24 cellular contexts compared by ENCODE assay signal in genomic region chr11:130136107-130136506, GRCh38. TPM values are rescaled to one million over a fixed set of nuclear protein-coding genes. Genes with fewer than 3 reads are reported as not detected.
DNase-seq lines count a peak whose midpoint lies in the region; TF ChIP-seq lines count a peak whose summit lies in the region.
"Had no signal": no experiment of that assay in that cellular context is flagged by ENCODE, and none has a peak within 500 bp of the region (broad histone marks: within the 10 kb centered on the region; RNA-seq: fewer than 3 reads in every experiment).

No MANE protein-coding gene starts in this region.

- H3K9me3 Mint-ChIP-seq in T-helper 2 cell treated with Interferon-gamma antibody and Interleukin-4, amounts not matched to agents 5 μg/mL and 100 μg/mL, for 36 hours: no peaks in the 10 kb centered on the region
- H3K9me3 Mint-ChIP-seq: CD4-positive, alpha-beta memory T cell had no signal

- H3K27ac ChIP-seq in cardiac muscle cell (peak overlapping the region; percentile 48), right atrium auricular region (peak overlapping the region; percentile 15 to 20)
- H3K27ac ChIP-seq: GM23248, SJSA1 had no signal

- TF ChIP-seq CTCF in cardiac muscle cell (IDR thresholded peaks at IDR 0.05; ENCODE audit: low read depth, low read length) (no peak), right atrium auricular region (IDR thresholded peaks at IDR 0.05) (no peak), GM13976 (IDR thresholded peaks at IDR 0.05; ENCODE audit: borderline replicate concordance, control extremely low read depth, extremely low read depth, insufficient read depth, missing control alignments) (no peak)

- H3K4me3 Mint-ChIP-seq in T-helper 2 cell treated with Interferon-gamma antibody and Interleukin-4, amounts not matched to agents 5 μg/mL and 100 μg/mL, for 36 hours: no peak overlapping the region
- H3K4me3 Mint-ChIP-seq: CD4-positive, alpha-beta memory T cell had no signal

- H3K4me1 ChIP-seq in cardiac muscle cell (ENCODE audit: low read depth) (peaks cover 19% of the 10 kb centered on the region), right atrium auricular region (peaks cover 0 to 14% of the 10 kb centered on the region in 2 donors)
- H3K4me1 ChIP-seq: SJSA1 had no signal

- H3K27me3 Mint-ChIP-seq in T-helper 2 cell treated with Interferon-gamma antibody and Interleukin-4, amounts not matched to agents 5 μg/mL and 100 μg/mL, for 36 hours (ENCODE audit: low read depth): no peaks in the 10 kb centered on the region
- H3K27me3 Mint-ChIP-seq: CD4-positive, alpha-beta memory T cell had no signal

- H3K4me1 Mint-ChIP-seq in T-helper 2 cell treated with Interferon-gamma antibody and Interleukin-4, amounts not matched to agents 5 μg/mL and 100 μg/mL, for 36 hours (ENCODE audit: low read depth): no peaks in the 10 kb centered on the region

- peaks cover 4% of the 10 kb centered on the region for H3K36me3 Mint-ChIP-seq in T-helper 2 cell treated with Interferon-gamma antibody and Interleukin-4, amounts not matched to agents 5 μg/mL and 100 μg/mL, for 36 hours (ENCODE audit: low read depth)

- peaks cover 9% of the 10 kb centered on the region for H3K36me3 ChIP-seq in cardiac muscle cell
- peaks cover 38% of the 10 kb centered on the region for H3K36me3 ChIP-seq in right atrium auricular region

- no peak for DNase-seq in T-helper 2 cell treated with Interferon-gamma antibody and Interleukin-4, amounts not matched to agents 5 μg/mL and 100 μg/mL, for 36 hours (ENCODE audit: low spot score)
- DNase-seq in T-helper 2 cell: no peak
- DNase-seq in cardiac muscle cell (ENCODE audit: low read depth in 1 of 2, low spot score in 1 of 2): peak in 1 of 2 donors; percentile 72
- no peak for DNase-seq in right atrium auricular region (ENCODE audit: low spot score)
- no peak for DNase-seq in activated naive CD4-positive, alpha-beta T cell (lab: John Stamatoyannopoulos, UW)
- DNase-seq in GM13976 (ENCODE audit: low spot score): no peak
- no peak for DNase-seq in hippocampal formation (lab: John Stamatoyannopoulos, UW)
- DNase-seq: 8988T; ACHN; CD4-positive, alpha-beta memory T cell; COR-L47; GM23248; H7; Karpas-422; NCI-H1092 treated with DMSO at 0.1 percent for 48 hours; NCI-H1436; NCI-H187; NCI-H2081 treated with DMSO at 0.1 percent for 48 hours; NCI-H2171 treated with DMSO at 0.1 percent for 48 hours; NCI-H345; NCI-H510A treated with DMSO at 0.1 percent for 48 hours; PC-3 had no signal

- H3K27me3 ChIP-seq in cardiac muscle cell (no peaks in the 10 kb centered on the region), right atrium auricular region (no peaks in the 10 kb centered on the region)
- H3K27me3 ChIP-seq: SJSA1 had no signal

- in situ Hi-C loops in GM13976 (cut with MboI; ENCODE audit: low sequenced_read_pairs, unreplicated experiment): no loop called here

- no peak overlapping the region for H3K4me3 ChIP-seq in cardiac muscle cell
- no peak overlapping the region for H3K4me3 ChIP-seq in right atrium auricular region
- H3K4me3 ChIP-seq: GM23248, SJSA1 had no signal

- no peaks in the 10 kb centered on the region for H3K9me3 ChIP-seq in cardiac muscle cell (ENCODE audit: low read depth)
- H3K9me3 ChIP-seq in right atrium auricular region: no peaks in the 10 kb centered on the region
- H3K9me3 ChIP-seq: SJSA1 had no signal

- peak overlapping the region; percentile 38 for H3K27ac Mint-ChIP-seq in T-helper 2 cell treated with Interferon-gamma antibody and Interleukin-4, amounts not matched to agents 5 μg/mL and 100 μg/mL, for 36 hours

RNA-seq across cellular contexts. Expression of gene ST14, which starts 23.5 kb away (rescaled TPM):
- 0.12 and 0.21 TPM in 2 replicates for total RNA-seq in cardiac muscle cell
- 0.61 TPM in 1 of 2 replicates, not detected in the other for polyA plus RNA-seq in cardiac muscle cell
- 1 to 10 TPM in 1 of 2 donors, under 1 TPM in 1; 0.85 to 6.0 TPM for total RNA-seq in right atrium auricular region
- total RNA-seq: GM23248, SJSA1 had no signal
- polyA plus RNA-seq: BJ, GM23248 had no signal
